ENCODE assay signal across 7 cellular contexts in genomic region chr17:78140169-78141051, GRCh38.
DNase-seq lines count a peak whose midpoint lies in the region; ATAC-seq lines count a peak whose summit lies in the region.

No MANE protein-coding gene starts in this region.

- ATAC-seq in GM18517 (IDR thresholded peaks at IDR 0.05; ENCODE audit: unreplicated experiment): peak; percentile 62
- peak; percentile 76 for ATAC-seq in HG02852 (IDR thresholded peaks at IDR 0.05; ENCODE audit: unreplicated experiment)
- ATAC-seq in activated naive CD8-positive, alpha-beta T cell treated with anti-CD3 and anti-CD28 coated beads, Interleukin-2, amount 50 U/mL, for 24 hours: peak; percentile 80

- 0 out of 2 replicates have a peak overlapping the region, but pooled peaks have one; percentile 15 for H3K4me3 ChIP-seq in iPS-18c (ENCODE audit: insufficient read depth, low read depth, low read length)

- H3K36me3 Mint-ChIP-seq in T-helper 1 cell treated with Interleukin-12 subunit alpha and Interleukin-12 subunit beta and Interleukin-4 antibody, amounts not matched to agents 30 μg/mL and 1 μg/mL, for 36 hours (ENCODE audit: low read depth): peaks cover 38% of the 10 kb centered on the region
- peaks cover 35% of the 10 kb centered on the region for H3K36me3 Mint-ChIP-seq in activated naive CD8-positive, alpha-beta T cell treated with anti-CD3 and anti-CD28 coated beads, Interleukin-2, amount 50 U/mL, for 24 hours (ENCODE audit: low read depth)

- H3K27me3 Mint-ChIP-seq in T-helper 1 cell treated with Interleukin-12 subunit alpha and Interleukin-12 subunit beta and Interleukin-4 antibody, amounts not matched to agents 30 μg/mL and 1 μg/mL, for 36 hours (ENCODE audit: low read depth): no peaks in the 10 kb centered on the region
- no peaks in the 10 kb centered on the region for H3K27me3 Mint-ChIP-seq in activated naive CD8-positive, alpha-beta T cell treated with anti-CD3 and anti-CD28 coated beads, Interleukin-2, amount 50 U/mL, for 24 hours

- peak overlapping the region; percentile 9 for H3K4me3 Mint-ChIP-seq in T-helper 1 cell treated with Interleukin-12 subunit alpha and Interleukin-12 subunit beta and Interleukin-4 antibody, amounts not matched to agents 30 μg/mL and 1 μg/mL, for 36 hours
- peak overlapping the region; percentile 32 for H3K4me3 Mint-ChIP-seq in activated naive CD8-positive, alpha-beta T cell treated with anti-CD3 and anti-CD28 coated beads, Interleukin-2, amount 50 U/mL, for 24 hours

- no peaks in the 10 kb centered on the region for H3K9me3 Mint-ChIP-seq in T-helper 1 cell treated with Interleukin-12 subunit alpha and Interleukin-12 subunit beta and Interleukin-4 antibody, amounts not matched to agents 30 μg/mL and 1 μg/mL, for 36 hours
- H3K9me3 Mint-ChIP-seq in activated naive CD8-positive, alpha-beta T cell treated with anti-CD3 and anti-CD28 coated beads, Interleukin-2, amount 50 U/mL, for 24 hours: no peaks in the 10 kb centered on the region

- H3K4me1 Mint-ChIP-seq in T-helper 1 cell treated with Interleukin-12 subunit alpha and Interleukin-12 subunit beta and Interleukin-4 antibody, amounts not matched to agents 30 μg/mL and 1 μg/mL, for 36 hours (ENCODE audit: low read depth): peaks cover 37% of the 10 kb centered on the region
- peaks cover 67% of the 10 kb centered on the region for H3K4me1 Mint-ChIP-seq in activated naive CD8-positive, alpha-beta T cell treated with anti-CD3 and anti-CD28 coated beads, Interleukin-2, amount 50 U/mL, for 24 hours

- peak overlapping the region; percentile 68 for H3K27ac Mint-ChIP-seq in T-helper 1 cell treated with Interleukin-12 subunit alpha and Interleukin-12 subunit beta and Interleukin-4 antibody, amounts not matched to agents 30 μg/mL and 1 μg/mL, for 36 hours
- H3K27ac Mint-ChIP-seq in activated naive CD8-positive, alpha-beta T cell treated with anti-CD3 and anti-CD28 coated beads, Interleukin-2, amount 50 U/mL, for 24 hours: peak overlapping the region; percentile 65

- no peaks in the 10 kb centered on the region for H3K9me3 ChIP-seq in iPS-18c (ENCODE audit: control insufficient read depth, insufficient read depth, low read length)

- DNase-seq in NCI-H1417 (lab: John Stamatoyannopoulos, UW): peak; percentile 68 to 93 (median 86)
- DNase-seq in activated naive CD8-positive, alpha-beta T cell treated with anti-CD3 and anti-CD28 coated beads, Interleukin-2, amount 50 U/mL, for 24 hours: peak; percentile 97
- peak; percentile 91 to 97 for DNase-seq in stimulated activated CD4-positive, alpha-beta T cell treated with anti-CD3 and anti-CD28 coated beads, Interleukin-2, amount 100 ng/mL, for 24 hours

Comparison
In these comparisons a context has a peak if more than half of its experiments do, and no peak if none do; other contexts are left out.
1. Peak in every context shown above with its lines: DNase-seq, ATAC-seq and H3K4me3 ChIP-seq.